In the genomic region with DNA sequence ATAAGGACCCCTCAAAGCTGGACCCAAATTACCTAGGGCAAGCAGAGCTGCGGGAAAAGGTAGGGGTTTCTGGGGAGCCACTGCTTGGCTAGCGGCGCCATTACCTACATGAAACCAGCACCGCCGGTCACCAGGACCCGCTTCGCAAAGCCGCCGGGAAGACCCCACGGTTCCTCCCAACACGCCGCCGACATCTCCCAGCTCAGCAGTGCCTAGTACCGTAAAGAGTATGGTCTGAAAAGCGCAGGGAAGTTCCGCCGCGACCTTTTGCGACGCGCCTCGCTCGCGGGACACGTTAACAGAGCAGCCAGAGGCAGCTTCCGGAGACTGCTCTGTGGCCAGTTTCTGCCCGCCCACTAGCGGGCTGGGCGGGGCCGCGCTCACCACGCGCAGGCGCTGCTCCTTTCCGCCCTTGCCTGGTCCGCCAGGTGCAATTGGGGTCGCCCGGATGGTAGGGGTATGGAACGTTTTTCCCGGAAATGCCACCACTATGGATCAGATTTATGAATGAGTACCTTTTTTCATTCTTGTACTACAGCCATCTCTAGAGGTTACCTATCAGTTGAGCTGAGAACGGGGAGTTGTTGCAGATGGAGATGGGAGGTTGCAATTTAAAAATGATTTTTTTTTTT, we compare ENCODE assay signal across 8 cellular contexts. TPM values are rescaled to one million over a fixed set of nuclear protein-coding genes. Genes with fewer than 3 reads are reported as not detected.
DNase-seq lines count a peak whose midpoint lies in the region; ATAC-seq and TF ChIP-seq lines count a peak whose summit lies in the region.

TGDS (minus strand) TSS at position 210 of the 632 bp plus-strand sequence; CDS start at position 194, 16 bp downstream.

- peak within 1 kb of the TSS; percentile 86 to 90 for H3K27ac ChIP-seq in lung (ENCODE audit: low read depth in 1 of 2, low read length in 1 of 2)

- TF ChIP-seq CTCF in GM20000 (IDR thresholded peaks at IDR 0.05; ENCODE audit: extremely low read depth, missing control alignments) = no peak
- no peak for TF ChIP-seq CTCF in lung (IDR thresholded peaks at IDR 0.05; ENCODE audit: control extremely low read depth, extremely low read depth)

- 0 to 1% methylated on average over 41 of the region's 41 CpGs for WGBS in lung, 2 donors

- peaks cover 0 to 14% of the 10 kb centered on the region in 2 donors for H3K4me1 ChIP-seq in lung (ENCODE audit: control insufficient read depth in 2 of 2, insufficient read depth in 2 of 2, low read length in 2 of 2)

- no peaks in the 10 kb centered on the region for H3K27me3 ChIP-seq in lung (ENCODE audit: control insufficient read depth, insufficient read depth)

- peaks cover 3 to 6% of the 10 kb centered on the region in 2 donors for H3K36me3 ChIP-seq in lung (ENCODE audit: control insufficient read depth in 2 of 2, insufficient read depth in 2 of 2, low read length in 2 of 2)

- peak within 1 kb of the TSS; percentile 78 for H3K4me3 ChIP-seq in lung

- DNase-seq in COLO668 (lab: John Stamatoyannopoulos, UW; ENCODE audit: unreplicated experiment) (peak; percentile 100), GM20000 (ENCODE audit: low spot score) (peak; percentile 88), HT-29 (ENCODE audit: low spot score) (peak; percentile 96), lung (ENCODE audit: low spot score) (peak; percentile 89)
- DNase-seq in NK-92 treated with Interleukin-12 subunit alpha and Interleukin-12 subunit beta, amount 100 ng/mL, for 24 hours (lab: John Stamatoyannopoulos, UW) = peak; percentile 78
- peak; percentile 69 to 72 for DNase-seq in activated CD8-positive, alpha-beta memory T cell treated with anti-CD3 and anti-CD28 coated beads for 1 hour (ENCODE audit: extremely low read depth in 1 of 2, low read depth in 1 of 2)
- DNase-seq in effector CD4-positive, alpha-beta T cell = peak; percentile 81
- DNase-seq in stimulated activated CD4-positive, alpha-beta T cell treated with anti-CD3 and anti-CD28 coated beads, TNF-alpha, amount 100 ng/mL, for 24 hours (ENCODE audit: low read depth in 3 of 3) = peak; percentile 80 to 89 (median 81)

- H3K9me3 ChIP-seq in lung (ENCODE audit: control insufficient read depth in 2 of 2, insufficient read depth in 1 of 2, low read length in 1 of 2) = no peaks in the 10 kb centered on the region

- ATAC-seq in lung (ENCODE audit: insufficient read depth, low FRiP score) = peak; percentile 100

RNA-seq across cellular contexts. Expression of gene TGDS, which starts in this region (rescaled TPM):
- 6.4 and 7.5 TPM in 2 replicates for total RNA-seq in HT-29 (2014; rRNA removed; shearing (Covaris generic))
- 10 to 100 TPM in 1 of 2 donors, 1 to 10 TPM in 1; 7.5 to 24.4 TPM for total RNA-seq in lung
- polyA plus RNA-seq in lung = 10 to 100 TPM in 1 of 2 donors, 1 to 10 TPM in 1; 7.9 to 10.2 TPM

Comparison
In these comparisons a context has a peak if more than half of its experiments do, and no peak if none do; other contexts are left out.
1. Peak in every context shown above with its lines: DNase-seq, ATAC-seq, H3K4me3 ChIP-seq and H3K27ac ChIP-seq.